Comparison of ENCODE assay signal across 8 cellular contexts in genomic region chr10:119859422-119860258, GRCh38. TPM values are rescaled to one million over a fixed set of nuclear protein-coding genes. Genes with fewer than 3 reads are reported as not detected.
DNase-seq lines count a peak whose midpoint lies in the region; ATAC-seq and FAIRE-seq lines count a peak whose summit lies in the region.

No MANE protein-coding gene starts in this region.

- no peak overlapping the region for H4K8ac ChIP-seq in mesendoderm (ENCODE audit: low read depth, low read length)

- H3K4me3 Mint-ChIP-seq in central memory CD8-positive, alpha-beta T cell: no peak overlapping the region

- no peak overlapping the region for H2BK15ac ChIP-seq in mesendoderm (replicated peaks; ENCODE audit: low read depth)

- WGBS in mesendoderm (ENCODE audit: extremely low coverage, insufficient coverage, low lambda C conversion rate): no CpG with 5 or more reads among the region's 1 CpG

- peaks cover 39% of the 10 kb centered on the region for H3K79me2 ChIP-seq in mesendoderm (ENCODE audit: control insufficient read depth, insufficient read depth, low read length)

- no peaks in the 10 kb centered on the region for H3K27me3 Mint-ChIP-seq in central memory CD8-positive, alpha-beta T cell

- H3K4me1 ChIP-seq in mesendoderm (ENCODE audit: control insufficient read depth, low read depth, low read length): no peaks in the 10 kb centered on the region

- no peak overlapping the region for H3K23ac ChIP-seq in mesendoderm (ENCODE audit: low read length)

- H2BK120ac ChIP-seq in mesendoderm (ENCODE audit: low read depth, low read length): no peak overlapping the region

- no peak overlapping the region for H3K4me2 ChIP-seq in mesendoderm (ENCODE audit: low read length)

- DNase-seq in ACHN (peak; percentile 61), NCI-H82 (lab: John Stamatoyannopoulos, UW) (peak; percentile 48), mesendoderm (peak; percentile 53), NCI-H226 (no peak)
- no peak for DNase-seq in central memory CD8-positive, alpha-beta T cell (ENCODE audit: low spot score in 2 of 2)
- no peak for DNase-seq in stimulated activated CD4-positive, alpha-beta T cell treated with anti-CD3 and anti-CD28 coated beads, Interleukin-4, amount 100 ng/mL, for 1 hour

- H3K27ac Mint-ChIP-seq in central memory CD8-positive, alpha-beta T cell (ENCODE audit: low read depth): peak overlapping the region; percentile 41

- H3K56ac ChIP-seq in mesendoderm (ENCODE audit: low read length): no peak overlapping the region

- no peak overlapping the region for H3K9ac ChIP-seq in mesendoderm (ENCODE audit: low read length)

- H3K9me3 Mint-ChIP-seq in central memory CD8-positive, alpha-beta T cell: peaks cover 4% of the 10 kb centered on the region

- no peak overlapping the region for H2BK5ac ChIP-seq in mesendoderm (ENCODE audit: low read length)

- H3K36me3 Mint-ChIP-seq in central memory CD8-positive, alpha-beta T cell (ENCODE audit: insufficient read depth): peaks cover 14% of the 10 kb centered on the region

- no peak overlapping the region for H3K27ac ChIP-seq in mesendoderm (ENCODE audit: low read depth, low read length)

- no peak for ATAC-seq in central memory CD8-positive, alpha-beta T cell (replicated peaks; ENCODE audit: extremely low read depth, poor library complexity, severe bottlenecking)
- ATAC-seq in GM18517 (IDR thresholded peaks at IDR 0.05; ENCODE audit: unreplicated experiment): no peak

- H2AK5ac ChIP-seq in mesendoderm (ENCODE audit: low read length): no peak overlapping the region

- peak; percentile 97 for FAIRE-seq in G401.6 (lab: Jason Lieb, UNC)

- no peaks in the 10 kb centered on the region for H3K27me3 ChIP-seq in mesendoderm (ENCODE audit: insufficient read depth, low read length, poor library complexity)

- H3K18ac ChIP-seq in mesendoderm (ENCODE audit: low read length): no peak overlapping the region

- no peak overlapping the region for H3K4ac ChIP-seq in mesendoderm (ENCODE audit: low read depth, low read length)

- H3K4me1 Mint-ChIP-seq in central memory CD8-positive, alpha-beta T cell: peaks cover 33% of the 10 kb centered on the region

- H3K4me3 ChIP-seq in mesendoderm (ENCODE audit: low read length): no peak overlapping the region

- H3K36me3 ChIP-seq in mesendoderm (ENCODE audit: control insufficient read depth, insufficient read depth, low read length): no peaks in the 10 kb centered on the region

- H3K79me1 ChIP-seq in mesendoderm (ENCODE audit: low read length): no peaks in the 10 kb centered on the region

- in situ Hi-C loops in ACHN (cut with HindIII; ENCODE audit: low pct_ligation_motif_present, low pct_unique_long_range_greater_than_20kb, low sequenced_read_pairs): no loop called here

- H4K5ac ChIP-seq in mesendoderm (ENCODE audit: low read length): no peak overlapping the region

RNA-seq across cellular contexts. Expression of gene MCMBP, which starts 13.0 kb away (rescaled TPM):
- 71.3 TPM for polyA plus RNA-seq in mesendoderm (2013, experiment 1 of 2)
- polyA plus RNA-seq in mesendoderm (2013, experiment 2 of 2): 70.8 TPM

RNA-seq across cellular contexts. Expression of gene SEC23IP, which starts 32.9 kb away (rescaled TPM):
- 67.6 TPM for polyA plus RNA-seq in mesendoderm (2013, experiment 1 of 2)
- 67.2 TPM for polyA plus RNA-seq in mesendoderm (2013, experiment 2 of 2)

Comparison
In these comparisons a context has a peak if more than half of its experiments do, and no peak if none do; other contexts are left out.
1. DNase-seq: peak in ACHN (single experiment), NCI-H82 (single experiment) and mesendoderm (single experiment); none in central memory CD8-positive, alpha-beta T cell (0 of 2), stimulated activated CD4-positive, alpha-beta T cell treated with anti-CD3 and anti-CD28 coated beads, Interleukin-4, amount 100 ng/mL, for 1 hour (single experiment) and NCI-H226 (single experiment).